ENCODE assay signal across 12 cellular contexts in the genomic region with DNA sequence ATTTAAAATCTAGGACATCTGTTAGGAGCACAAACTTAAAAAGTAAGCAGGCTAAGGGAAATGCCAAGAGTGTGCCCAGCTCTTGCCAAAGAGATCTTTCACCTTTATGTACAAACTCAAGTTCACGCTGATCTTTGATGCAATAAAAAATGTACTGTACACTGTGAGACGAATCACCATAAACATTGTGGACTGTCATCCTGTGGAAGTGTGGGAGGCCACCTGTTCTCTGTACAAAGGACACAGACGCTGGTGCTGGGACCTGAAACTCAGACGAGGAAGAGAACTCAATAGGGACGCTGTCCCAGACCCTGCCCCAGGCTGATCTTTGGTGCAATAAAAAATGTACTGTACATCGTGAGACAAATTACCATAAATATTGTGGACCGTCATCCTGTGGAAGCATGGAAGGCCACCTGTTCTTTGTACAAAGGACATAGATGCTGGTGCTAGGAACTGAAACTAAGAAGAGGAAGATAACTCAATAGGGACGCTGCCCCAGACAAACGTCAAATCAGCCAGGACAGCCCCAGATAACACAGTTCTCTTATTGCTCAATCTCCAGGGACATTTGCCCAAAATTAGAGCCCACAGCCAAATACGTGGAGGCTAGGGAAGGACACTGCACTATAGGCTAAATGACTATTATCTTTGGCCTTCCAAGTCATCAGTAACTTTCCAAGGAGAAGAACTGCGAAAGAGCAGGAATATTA.
DNase-seq lines count a peak whose midpoint lies in the region; FAIRE-seq and TF ChIP-seq lines count a peak whose summit lies in the region.
"Had no signal": no experiment of that assay in that cellular context is flagged by ENCODE, and none has a peak within 500 bp of the region (broad histone marks: within the 10 kb centered on the region; RNA-seq: fewer than 3 reads in every experiment).

No MANE protein-coding gene starts in this region.

- peaks cover 38 to 48% (median 43%) of the 10 kb centered on the region in 10 experiments for H3K4me1 ChIP-seq in BLaER1 treated with 17β-estradiol and CSF1 and Interleukin-3, amounts not matched to agents 10 nM and 100 nM
- peaks cover 0 to 17% of the 10 kb centered on the region in 2 donors for H3K4me1 ChIP-seq in adrenal gland (replicated peaks in 1 of 2)
- peaks cover 5% of the 10 kb centered on the region for H3K4me1 ChIP-seq in CD8-positive, alpha-beta memory T cell (ENCODE audit: insufficient read depth, low read length)
- H3K4me1 ChIP-seq: SJSA1 had no signal

- peak; percentile 33 for DNase-seq in HuH-7 (ENCODE audit: low spot score)
- DNase-seq in adrenal gland = peak; percentile 49 to 83 (median 67)
- peak; percentile 89 for DNase-seq in medulla oblongata (ENCODE audit: extremely low spot score)
- DNase-seq in CD8-positive, alpha-beta memory T cell = no peak
- DNase-seq in EL = no peak
- no peak for DNase-seq in GM19239 (ENCODE audit: insufficient read length, low spot score)
- DNase-seq in NCI-H2029 treated with DMSO at 0.1 percent for 48 hours (lab: John Stamatoyannopoulos, UW) = no peak
- DNase-seq: activated CD4-positive, alpha-beta T cell treated with anti-CD3 and anti-CD28 coated beads, Interleukin-2, amount 50 U/mL, for 48 hours; activated naive CD8-positive, alpha-beta T cell treated with anti-CD3 and anti-CD28 coated beads for 36 hours; effector memory CD4-positive, alpha-beta T cell had no signal

- no peak for TF ChIP-seq POLR2A in adrenal gland (IDR thresholded peaks at IDR 0.05)

- WGBS in adrenal gland, 4 donors = 37 to 45% (median 42%) methylated on average over 11 of the region's 11 CpGs

- peaks cover 0 to 4% (median 0%) of the 10 kb centered on the region in 11 experiments; a peak in 1 of 22 replicates for H3K27me3 ChIP-seq in BLaER1 treated with 17β-estradiol and CSF1 and Interleukin-3, amounts not matched to agents 10 nM and 100 nM
- no peaks in the 10 kb centered on the region for H3K27me3 ChIP-seq in adrenal gland
- no peaks in the 10 kb centered on the region for H3K27me3 ChIP-seq in CD8-positive, alpha-beta memory T cell (ENCODE audit: insufficient read depth, low read length, poor library complexity, severe bottlenecking)
- H3K27me3 ChIP-seq: SJSA1 had no signal

- H3K4me3 ChIP-seq in BLaER1 treated with 17β-estradiol and CSF1 and Interleukin-3, amounts not matched to agents 10 nM and 100 nM = no peak overlapping the region
- no peak overlapping the region for H3K4me3 ChIP-seq in adrenal gland
- H3K4me3 ChIP-seq in CD8-positive, alpha-beta memory T cell (ENCODE audit: low read length) = no peak overlapping the region
- H3K4me3 ChIP-seq: SJSA1 had no signal

- intact Hi-C loops in adrenal gland (cut with DNase I) = loop anchor here in 1 of 2 donors (10.0 kb wide), 1 partner anchor 456 kb away; no protein-coding TSS in a partner anchor

- H3K9me3 ChIP-seq in BLaER1 treated with 17β-estradiol and CSF1 and Interleukin-3, amounts not matched to agents 10 nM and 100 nM (replicated peaks in 1 of 11) = peaks cover 5 to 14% (median 11%) of the 10 kb centered on the region in 11 experiments; a peak in 16 of 22 replicates
- no peaks in the 10 kb centered on the region for H3K9me3 ChIP-seq in adrenal gland (replicated peaks in 1 of 3)
- no peaks in the 10 kb centered on the region for H3K9me3 ChIP-seq in CD8-positive, alpha-beta memory T cell (ENCODE audit: low read length)
- H3K9me3 ChIP-seq: SJSA1 had no signal

- no peaks in the 10 kb centered on the region for H4K20me1 ChIP-seq in BLaER1 treated with 17β-estradiol and CSF1 and Interleukin-3, amounts not matched to agents 10 nM and 100 nM

- TF ChIP-seq CTCF in adrenal gland (IDR thresholded peaks at IDR 0.05) = no peak

- no peaks in the 10 kb centered on the region for H3K36me3 Mint-ChIP-seq in CD8-positive, alpha-beta memory T cell

- H3K9ac ChIP-seq in BLaER1 treated with 17β-estradiol and CSF1 and Interleukin-3, amounts not matched to agents 10 nM and 100 nM = peak overlapping the region in 3 of 11 experiments; percentile 2 to 31 (median 28); a peak in 2 of 22 replicates

- CTCF ChIA-PET in CD8-positive, alpha-beta memory T cell (lab: Charles Lee) = interaction anchor here (1.5 kb wide), 1 partner anchor 10 kb away, joined by 4 read pairs; no protein-coding TSS in a partner anchor

- peak overlapping the region in 8 of 11 experiments; percentile 38 to 84 (median 55); a peak in 14 of 22 replicates for H3K27ac ChIP-seq in BLaER1 treated with 17β-estradiol and CSF1 and Interleukin-3, amounts not matched to agents 10 nM and 100 nM
- H3K27ac ChIP-seq in adrenal gland = peak overlapping the region in 2 of 5 donors; percentile 5 to 27
- H3K27ac ChIP-seq in CD8-positive, alpha-beta memory T cell (ENCODE audit: low read depth, low read length) = no peak overlapping the region
- H3K27ac ChIP-seq: SJSA1 had no signal

- no peaks in the 10 kb centered on the region for H3K9me3 Mint-ChIP-seq in CD8-positive, alpha-beta memory T cell
- H3K9me3 Mint-ChIP-seq: activated naive CD8-positive, alpha-beta T cell treated with anti-CD3 and anti-CD28 coated beads for 36 hours had no signal

- peak overlapping the region; percentile 59 to 84 (median 70) for H3K4me2 ChIP-seq in BLaER1 treated with 17β-estradiol and CSF1 and Interleukin-3, amounts not matched to agents 10 nM and 100 nM

- peaks cover 12 to 23% (median 19%) of the 10 kb centered on the region in 3 donors for H3K4me1 Mint-ChIP-seq in CD8-positive, alpha-beta memory T cell

- H3K36me3 ChIP-seq in BLaER1 treated with 17β-estradiol and CSF1 and Interleukin-3, amounts not matched to agents 10 nM and 100 nM = no peaks in the 10 kb centered on the region
- H3K36me3 ChIP-seq in adrenal gland (replicated peaks in 1 of 2) = no peaks in the 10 kb centered on the region
- H3K36me3 ChIP-seq in CD8-positive, alpha-beta memory T cell (ENCODE audit: insufficient read depth, low read length) = no peaks in the 10 kb centered on the region
- H3K36me3 ChIP-seq: SJSA1 had no signal

- peaks cover under 1 to 4% of the 10 kb centered on the region in 2 donors for H3K27me3 Mint-ChIP-seq in CD8-positive, alpha-beta memory T cell
- H3K27me3 Mint-ChIP-seq: activated naive CD8-positive, alpha-beta T cell treated with anti-CD3 and anti-CD28 coated beads for 36 hours had no signal

- H3K4me3 Mint-ChIP-seq in CD8-positive, alpha-beta memory T cell = no peak overlapping the region
- H3K4me3 Mint-ChIP-seq: activated naive CD8-positive, alpha-beta T cell treated with anti-CD3 and anti-CD28 coated beads for 36 hours had no signal

- no peak for FAIRE-seq in GM19239 (lab: Jason Lieb, UNC)

- H3K27ac Mint-ChIP-seq in CD8-positive, alpha-beta memory T cell = peak overlapping the region in 1 of 8 donors; percentile 61
- H3K27ac Mint-ChIP-seq: activated naive CD8-positive, alpha-beta T cell treated with anti-CD3 and anti-CD28 coated beads for 36 hours had no signal

- POLR2A ChIA-PET in CD8-positive, alpha-beta memory T cell (lab: Charles Lee) = no interaction called here

Comparison
In these comparisons a context has a peak if more than half of its experiments do, and no peak if none do; other contexts are left out.
1. DNase-seq: peak in HuH-7 (single experiment), adrenal gland (7 of 7) and medulla oblongata (single experiment); none in CD8-positive, alpha-beta memory T cell (0 of 5), EL (single experiment), GM19239 (single experiment) and NCI-H2029 treated with DMSO at 0.1 percent for 48 hours (single experiment).